ENCODE assay signal across 13 cellular contexts in genomic region chr2:109422071-109422757, GRCh38.
"Had no signal": no experiment of that assay in that cellular context is flagged by ENCODE, and none has a peak within 500 bp of the region (broad histone marks: within the 10 kb centered on the region; RNA-seq: fewer than 3 reads in every experiment).

No MANE protein-coding gene starts in this region.

- H3K9me3 Mint-ChIP-seq: activated naive CD8-positive, alpha-beta T cell treated with anti-CD3 and anti-CD28 coated beads for 36 hours; stimulated activated naive CD8-positive, alpha-beta T cell treated with anti-CD3 and anti-CD28 coated beads, Interleukin-15, Interleukin-2, amounts not matched to agents 100 ng/mL and 50 ng/mL, for 24 hours had no signal

- DNase-seq: activated CD4-positive, alpha-beta T cell treated with anti-CD3 and anti-CD28 coated beads for 1 hour; activated CD8-positive, alpha-beta memory T cell treated with anti-CD3 and anti-CD28 coated beads for 24 hours; activated naive CD8-positive, alpha-beta T cell treated with anti-CD3 and anti-CD28 coated beads for 36 hours; caudate nucleus; erythroblast; hypothalamus; stimulated activated CD4-positive, alpha-beta T cell treated with anti-CD3 and anti-CD28 coated beads, Interleukin-2, amount 100 ng/mL, for 24 hours; SW 1271; T-helper 2 cell had no signal

- H3K4me3 Mint-ChIP-seq: activated naive CD8-positive, alpha-beta T cell treated with anti-CD3 and anti-CD28 coated beads for 36 hours; brain; stimulated activated naive CD8-positive, alpha-beta T cell treated with anti-CD3 and anti-CD28 coated beads, Interleukin-15, Interleukin-2, amounts not matched to agents 100 ng/mL and 50 ng/mL, for 24 hours had no signal

- H3K27me3 Mint-ChIP-seq: activated naive CD8-positive, alpha-beta T cell treated with anti-CD3 and anti-CD28 coated beads for 36 hours; brain; stimulated activated naive CD8-positive, alpha-beta T cell treated with anti-CD3 and anti-CD28 coated beads, Interleukin-15, Interleukin-2, amounts not matched to agents 100 ng/mL and 50 ng/mL, for 24 hours had no signal

- H3K27ac ChIP-seq: VCaP had no signal

- ATAC-seq: left lobe of liver had no signal

- H3K36me3 Mint-ChIP-seq: activated naive CD8-positive, alpha-beta T cell treated with anti-CD3 and anti-CD28 coated beads for 36 hours had no signal

- H3K27ac Mint-ChIP-seq: activated naive CD8-positive, alpha-beta T cell treated with anti-CD3 and anti-CD28 coated beads for 36 hours; stimulated activated naive CD8-positive, alpha-beta T cell treated with anti-CD3 and anti-CD28 coated beads, Interleukin-15, Interleukin-2, amounts not matched to agents 100 ng/mL and 50 ng/mL, for 24 hours had no signal

- H3K4me1 Mint-ChIP-seq: activated naive CD8-positive, alpha-beta T cell treated with anti-CD3 and anti-CD28 coated beads for 36 hours had no signal
